In genomic region chr4:83219344-83219990, GRCh38 we compare ENCODE assay signal across 9 cellular contexts.
DNase-seq lines count a peak whose midpoint lies in the region; ATAC-seq, FAIRE-seq and TF ChIP-seq lines count a peak whose summit lies in the region.
"Had no signal": no experiment of that assay in that cellular context is flagged by ENCODE, and none has a peak within 500 bp of the region (broad histone marks: within the 10 kb centered on the region; RNA-seq: fewer than 3 reads in every experiment).

No MANE protein-coding gene starts in this region.

- H3K9me3 ChIP-seq in pancreas: no peaks in the 10 kb centered on the region

- FAIRE-seq in pancreas (lab: Jason Lieb, UNC): no peak

- DNase-seq in NCI-H1694 (lab: John Stamatoyannopoulos, UW) (peak; percentile 3), NCI-H1694 treated with DMSO at 0.1 percent for 48 hours (lab: John Stamatoyannopoulos, UW) (no peak), T-cell (peak in 30 of 34 experiments; percentile 5 to 68 (median 34)), cerebellar cortex (ENCODE audit: low spot score) (peak; percentile 8), pancreas (peak in 2 of 6 donors; percentile 11 to 26), 8988T (no peak)

- H3K36me3 ChIP-seq in pancreas: no peaks in the 10 kb centered on the region

- no peaks in the 10 kb centered on the region for H3K27me3 Mint-ChIP-seq in T-cell

- H3K27me3 ChIP-seq in pancreas: no peaks in the 10 kb centered on the region

- H3K4me1 Mint-ChIP-seq in T-cell: peaks cover 71 to 89% (median 76%) of the 10 kb centered on the region in 3 donors
- H3K4me1 Mint-ChIP-seq: nephron had no signal

- CTCF ChIA-PET in T-cell (lab: Charles Lee): interaction anchor here in 1 of 2 donors (1.0 kb wide), 1 partner anchor 61 kb away, joined by 3 read pairs; no protein-coding TSS in a partner anchor

- intact Hi-C loops in pancreas (cut with DNase I): no loop called here

- ATAC-seq in T-cell (replicated peaks in 1 of 4) (peak; percentile 29 to 55 (median 46)), pancreas (peak; percentile 9 to 73 (median 64)), HG03439 (IDR thresholded peaks at IDR 0.05; ENCODE audit: unreplicated experiment) (no peak), GM19455 (IDR thresholded peaks at IDR 0.05; ENCODE audit: unreplicated experiment) (no peak)

- 41 to 45% methylated on average over 11 of the region's 11 CpGs for WGBS in pancreas, 2 donors

- H3K4me1 ChIP-seq in pancreas: no peaks in the 10 kb centered on the region

- POLR2A ChIA-PET in T-cell (lab: Charles Lee): no interaction called here

- H3K27ac ChIP-seq in pancreas: peak overlapping the region in 2 of 4 donors; percentile 29 to 30

- H3K4me3 Mint-ChIP-seq in T-cell: peak overlapping the region; percentile 81 to 88 (median 82)
- H3K4me3 Mint-ChIP-seq: nephron had no signal

- no peak overlapping the region for H3K4me3 ChIP-seq in pancreas

- no peaks in the 10 kb centered on the region for H3K9me3 Mint-ChIP-seq in T-cell
- H3K9me3 Mint-ChIP-seq: nephron had no signal

- no peaks in the 10 kb centered on the region for H3K36me3 Mint-ChIP-seq in T-cell

- H3K27ac Mint-ChIP-seq in T-cell: peak overlapping the region; percentile 96
- H3K27ac Mint-ChIP-seq: nephron had no signal

- TF ChIP-seq CTCF in pancreas (IDR thresholded peaks at IDR 0.05): no peak

Comparison
In these comparisons a context has a peak if more than half of its experiments do, and no peak if none do; other contexts are left out.
1. DNase-seq: peak in NCI-H1694 (single experiment), T-cell (30 of 34) and cerebellar cortex (single experiment); none in NCI-H1694 treated with DMSO at 0.1 percent for 48 hours (single experiment) and 8988T (single experiment).
2. ATAC-seq: peak in T-cell (4 of 4) and pancreas (4 of 4); none in HG03439 (single experiment) and GM19455 (single experiment).